ENCODE assay signal across 23 cellular contexts in the genomic region with DNA sequence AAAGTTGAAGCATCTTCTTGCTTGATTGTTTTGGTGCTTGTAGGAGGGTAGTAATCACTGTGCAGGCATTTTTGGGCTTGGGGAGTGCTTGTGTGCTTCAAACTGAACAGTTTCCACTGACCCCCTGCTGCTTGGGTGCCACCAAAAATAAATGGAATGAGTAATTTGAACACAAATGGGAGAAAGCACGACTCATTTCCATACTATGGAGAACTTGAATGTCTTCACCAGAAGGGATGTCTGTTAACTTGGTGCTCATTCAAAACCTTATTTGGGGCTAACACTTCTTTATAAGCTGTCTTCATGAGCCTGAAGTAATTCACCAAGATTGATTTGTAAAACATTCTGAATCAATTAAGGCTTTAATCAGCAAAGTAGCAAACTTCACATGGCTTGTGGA.
DNase-seq lines count a peak whose midpoint lies in the region; ATAC-seq, FAIRE-seq and TF ChIP-seq lines count a peak whose summit lies in the region.
"Had no signal": no experiment of that assay in that cellular context is flagged by ENCODE, and none has a peak within 500 bp of the region (broad histone marks: within the 10 kb centered on the region; RNA-seq: fewer than 3 reads in every experiment).

No MANE protein-coding gene starts in this region.

- WGBS in mesenchymal stem cell = no CpG with 5 or more reads among the region's 1 CpG
- WGBS in testis, 2 donors = 70% methylated on average over 1 of the region's 1 CpG

- peaks cover 19% of the 10 kb centered on the region for H3K9me3 ChIP-seq in adipocyte (ENCODE audit: control insufficient read depth, low read length)
- H3K9me3 ChIP-seq in mesenchymal stem cell (ENCODE audit: control insufficient read depth, low read length) = peaks cover 14% of the 10 kb centered on the region
- no peaks in the 10 kb centered on the region for H3K9me3 ChIP-seq in skeletal muscle satellite cell (replicated peaks; ENCODE audit: low read length)
- H3K9me3 ChIP-seq in testis = no peaks in the 10 kb centered on the region
- H3K9me3 ChIP-seq: ascending aorta, SK-N-SH had no signal

- no peak for ATAC-seq in HG02759 (IDR thresholded peaks at IDR 0.05; ENCODE audit: unreplicated experiment)
- ATAC-seq: activated CD8-positive, alpha-beta T cell treated with anti-CD3 and anti-CD28 coated beads, Interleukin-2, amount 10 ng/mL, durations not matched to agents 7 days and 5 days; K562; naive thymus-derived CD8-positive, alpha-beta T cell; T-helper 17 cell had no signal

- no peaks in the 10 kb centered on the region for H3K79me1 ChIP-seq in mesenchymal stem cell (replicated peaks; ENCODE audit: low read length, poor library complexity, severe bottlenecking)

- no peak overlapping the region for H2BK120ac ChIP-seq in mesenchymal stem cell (ENCODE audit: low read depth, low read length)

- no peak overlapping the region for H4K91ac ChIP-seq in mesenchymal stem cell (ENCODE audit: low read length)

- H3K4ac ChIP-seq in mesenchymal stem cell (ENCODE audit: low read depth in 1 of 2, low read length in 2 of 2) = no peak overlapping the region

- no peak for DNase-seq in adipocyte (ENCODE audit: low read depth)
- DNase-seq in mesenchymal stem cell = peak; percentile 22
- DNase-seq in D721Med (ENCODE audit: insufficient read length, low spot score) = no peak
- DNase-seq in NCI-H748 (lab: John Stamatoyannopoulos, UW; ENCODE audit: unreplicated experiment) = no peak
- no peak for DNase-seq in testis
- DNase-seq: activated CD8-positive, alpha-beta T cell treated with anti-CD3 and anti-CD28 coated beads, Interleukin-2, amount 10 ng/mL, durations not matched to agents 7 days and 5 days; activated effector memory CD4-positive, alpha-beta T cell treated with Interleukin-2 at 50 U/mL for 16 hours; central memory CD4-positive, alpha-beta T cell; endodermal cell; hippocampal formation; immature natural killer cell; naive thymus-derived CD8-positive, alpha-beta T cell; NCI-H1436; NCI-H2107; NCI-H446; SK-N-SH; T-helper 17 cell had no signal

- no peak overlapping the region for H3K23ac ChIP-seq in mesenchymal stem cell (ENCODE audit: low read length in 2 of 2)

- no peak overlapping the region for H4K8ac ChIP-seq in mesenchymal stem cell (ENCODE audit: low read length)

- H2BK15ac ChIP-seq in mesenchymal stem cell (ENCODE audit: low read depth, poor library complexity, severe bottlenecking) = no peak overlapping the region

- H3K9ac ChIP-seq in adipocyte (ENCODE audit: low read length) = no peak overlapping the region
- no peak overlapping the region for H3K9ac ChIP-seq in mesenchymal stem cell (ENCODE audit: low read length)
- no peak overlapping the region for H3K9ac ChIP-seq in skeletal muscle satellite cell (ENCODE audit: low read depth, low read length)
- H3K9ac ChIP-seq: SK-N-SH had no signal

- TF ChIP-seq CTCF in D721Med (IDR thresholded peaks at IDR 0.05; ENCODE audit: insufficient read depth, missing control alignments) (no peak), testis (IDR thresholded peaks at IDR 0.05) (no peak)

- H3K14ac ChIP-seq in mesenchymal stem cell (ENCODE audit: low read length in 2 of 2) = no peak overlapping the region

- no peaks in the 10 kb centered on the region for H3K36me3 ChIP-seq in ACC112 (ENCODE audit: insufficient read depth, low read length)
- H3K36me3 ChIP-seq in adipocyte (ENCODE audit: control insufficient read depth, insufficient read depth, low read length, severe bottlenecking) = no peaks in the 10 kb centered on the region
- H3K36me3 ChIP-seq in mesenchymal stem cell (ENCODE audit: control insufficient read depth in 1 of 2, insufficient read depth in 2 of 2, low read depth in 1 of 2, low read length in 2 of 2) = no peaks in the 10 kb centered on the region
- no peaks in the 10 kb centered on the region for H3K36me3 ChIP-seq in skeletal muscle satellite cell (ENCODE audit: insufficient read depth, low read length)
- no peaks in the 10 kb centered on the region for H3K36me3 ChIP-seq in testis (ENCODE audit: low read depth, missing control alignments)
- H3K36me3 ChIP-seq: ascending aorta had no signal

- H3K27me3 ChIP-seq in ACC112 (ENCODE audit: insufficient read depth, low read length) (no peaks in the 10 kb centered on the region), adipocyte (replicated peaks; ENCODE audit: control insufficient read depth, insufficient read depth, low read length) (no peaks in the 10 kb centered on the region), mesenchymal stem cell (ENCODE audit: control insufficient read depth in 1 of 2, insufficient read depth in 1 of 2, low read length in 2 of 2) (no peaks in the 10 kb centered on the region), skeletal muscle satellite cell (ENCODE audit: control insufficient read depth, insufficient read depth, low read length) (no peaks in the 10 kb centered on the region), testis (no peaks in the 10 kb centered on the region)
- H3K27me3 ChIP-seq: ascending aorta had no signal

- H3K4me2 ChIP-seq in mesenchymal stem cell (ENCODE audit: low read length, poor library complexity, severe bottlenecking) (no peak overlapping the region), skeletal muscle satellite cell (ENCODE audit: low read length) (peak overlapping the region; percentile 31)
- H3K4me2 ChIP-seq: SK-N-SH had no signal

- no peak for FAIRE-seq in D721Med (lab: Jason Lieb, UNC)
- FAIRE-seq: H54, K562 had no signal

- H2AFZ ChIP-seq in ACC112 (ENCODE audit: low read length, unreplicated experiment) = no peak overlapping the region
- no peak overlapping the region for H2AFZ ChIP-seq in mesenchymal stem cell (ENCODE audit: low read depth, low read length)

- no peak for TF ChIP-seq POLR2A in testis (IDR thresholded peaks at IDR 0.05)

- H3K4me3 ChIP-seq in ACC112 (ENCODE audit: low read depth, low read length) = no peak overlapping the region
- H3K4me3 ChIP-seq in adipocyte (ENCODE audit: low read length) = peak overlapping the region; percentile 12
- H3K4me3 ChIP-seq in mesenchymal stem cell (ENCODE audit: insufficient read depth in 1 of 2, low read depth in 1 of 2, low read length in 2 of 2) = peak overlapping the region in 1 of 2 experiments; percentile 30
- H3K4me3 ChIP-seq in skeletal muscle satellite cell (ENCODE audit: low read length) = no peak overlapping the region
- H3K4me3 ChIP-seq in testis = no peak overlapping the region
- H3K4me3 ChIP-seq: K562 had no signal

- peak overlapping the region; percentile 64; the same call in 1 of the 2 replicates for H3K27ac ChIP-seq in ACC112 (ENCODE audit: low read depth, low read length)
- H3K27ac ChIP-seq in mesenchymal stem cell (ENCODE audit: low read length, poor library complexity, severe bottlenecking) = no peak overlapping the region
- no peak overlapping the region for H3K27ac ChIP-seq in testis

- H3K4me1 ChIP-seq in ACC112 (ENCODE audit: control insufficient read depth, insufficient read depth, low read length, unreplicated experiment) (no peaks in the 10 kb centered on the region), adipocyte (ENCODE audit: control insufficient read depth, insufficient read depth, low read length) (peaks cover 16% of the 10 kb centered on the region), mesenchymal stem cell (ENCODE audit: control insufficient read depth, insufficient read depth, low read depth, low read length) (no peaks in the 10 kb centered on the region), skeletal muscle satellite cell (ENCODE audit: control insufficient read depth, insufficient read depth, low read length) (peaks cover 8% of the 10 kb centered on the region), testis (no peaks in the 10 kb centered on the region)
- H3K4me1 ChIP-seq: ascending aorta had no signal

- H2BK12ac ChIP-seq in mesenchymal stem cell (ENCODE audit: low read length in 2 of 2) = peak overlapping the region in 1 of 2 experiments; percentile 63

- intact Hi-C loops in testis (cut with DNase I; ENCODE audit: low total_unique reads) = no loop called here

- no peak overlapping the region for H2BK5ac ChIP-seq in mesenchymal stem cell (ENCODE audit: low read depth, low read length, poor library complexity, severe bottlenecking)

- no peaks in the 10 kb centered on the region for H3K79me2 ChIP-seq in ACC112 (ENCODE audit: control insufficient read depth, insufficient read depth, low read length, unreplicated experiment)

- no peak overlapping the region for H2AK5ac ChIP-seq in mesenchymal stem cell (ENCODE audit: low read length, severe bottlenecking)

- no peak overlapping the region for H3K18ac ChIP-seq in mesenchymal stem cell (ENCODE audit: low read depth in 1 of 2, low read length in 2 of 2)
